In genomic region chr22:20590477-20591294, GRCh38 we compare ENCODE assay signal across 2 cellular contexts.
TF ChIP-seq lines count a peak whose summit lies in the region.

No MANE protein-coding gene starts in this region.

TF ChIP-seq in HepG2, 621 proteins besides CTCF, POLR2A, EP300 and RAD21:
- TF ChIP-seq RARG (CRISPR knock-in tag; IDR thresholded peaks at IDR 0.05; ENCODE audit: low read depth) (no peak), ZNF589 (CRISPR knock-in tag; conservative IDR thresholded peaks at IDR 0.05) (no peak)

TF ChIP-seq in GM12878, 131 proteins besides CTCF, POLR2A, EP300 and RAD21:
- no peak for TF ChIP-seq KLF5 (IDR thresholded peaks at IDR 0.05; ENCODE audit: partially characterized antibody)
- TF ChIP-seq TAF1 (IDR thresholded peaks at IDR 0.05; ENCODE audit: borderline replicate concordance, low read depth, low read length), result no peak
- TF ChIP-seq BHLHE40 (IDR thresholded peaks at IDR 0.05; ENCODE audit: borderline replicate concordance in 1 of 2, low read depth in 2 of 2, low read length in 1 of 2), result no peak
- TF ChIP-seq IRF5 (IDR thresholded peaks at IDR 0.05; ENCODE audit: borderline replicate concordance), result no peak
- TF ChIP-seq PML (IDR thresholded peaks at IDR 0.05; ENCODE audit: low read length), result no peak
- no peak for TF ChIP-seq TBL1XR1 (IDR thresholded peaks at IDR 0.05; ENCODE audit: low read depth, low read length)
- no peak for TF ChIP-seq ELK1 (IDR thresholded peaks at IDR 0.05; ENCODE audit: low read depth, low read length)
- TF ChIP-seq ESRRA (IDR thresholded peaks at IDR 0.05; ENCODE audit: low read length), result no peak
- TF ChIP-seq NKRF (conservative IDR thresholded peaks at IDR 0.05), result no peak
- TF ChIP-seq EED (IDR thresholded peaks at IDR 0.05; ENCODE audit: low read depth), result no peak
- no peak for TF ChIP-seq SRF (IDR thresholded peaks at IDR 0.05; ENCODE audit: low read depth in 2 of 2, low read length in 2 of 2)
- no peak for TF ChIP-seq TARDBP (IDR thresholded peaks at IDR 0.05; ENCODE audit: borderline replicate concordance)
- TF ChIP-seq RELB (IDR thresholded peaks at IDR 0.05; ENCODE audit: low read depth), result no peak
- TF ChIP-seq MAX (IDR thresholded peaks at IDR 0.05; ENCODE audit: low read depth, low read length), result no peak
- TF ChIP-seq SIX5 (IDR thresholded peaks at IDR 0.05; ENCODE audit: low read depth, low read length, severe bottlenecking), result no peak
- no peak for TF ChIP-seq E2F8 (IDR thresholded peaks at IDR 0.05; ENCODE audit: low read depth, partially characterized antibody)
